Comparison of ENCODE assay signal across 24 cellular contexts in the genomic region with DNA sequence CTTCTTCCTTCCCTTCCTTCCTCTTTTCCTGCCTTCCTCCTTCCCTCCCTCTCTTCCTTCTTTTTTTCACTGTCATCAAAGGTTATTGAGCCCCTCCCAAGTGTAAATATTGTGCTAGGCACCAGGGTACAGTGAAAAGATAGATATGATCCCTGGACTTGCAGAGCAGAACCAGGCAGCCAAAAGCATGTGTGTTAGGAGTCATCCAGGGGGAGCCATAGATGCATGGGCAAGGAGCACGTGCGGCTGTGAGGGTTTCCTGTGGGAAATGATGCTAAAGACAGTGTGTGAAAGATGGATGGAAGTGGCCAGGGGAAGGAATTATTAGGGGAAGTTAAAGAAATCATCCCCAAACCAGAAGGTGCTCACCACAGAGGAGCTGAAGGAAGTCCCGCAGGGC.
A peak's percentile ranks its signal among the peaks of the same experiment; 100 is the strongest.
DNase-seq lines count a peak whose midpoint lies in the region; ATAC-seq and TF ChIP-seq lines count a peak whose summit lies in the region.
"Had no signal": no experiment of that assay in that cellular context is flagged by ENCODE, and none has a peak within 500 bp of the region (broad histone marks: within the 10 kb centered on the region; RNA-seq: fewer than 3 reads in every experiment).

No MANE protein-coding gene starts in this region.

- H3K4me1 ChIP-seq in BE2C = no peaks in the 10 kb centered on the region
- H3K4me1 ChIP-seq in HEK293 (ENCODE audit: control insufficient read depth, insufficient read depth, low read length) = 0 out of 2 replicates have a peak, but pooled peaks cover 4% of the 10 kb centered on the region
- no peaks in the 10 kb centered on the region for H3K4me1 ChIP-seq in endodermal cell (ENCODE audit: control insufficient read depth, insufficient read depth, low read length)
- H3K4me1 ChIP-seq: A549, Caco-2 had no signal

- CTCF ChIA-PET in HEK293 (lab: Yijun Ruan, JAX) = interaction anchor here (1.1 kb wide), 1 partner anchor 9 kb away, joined by 3 read pairs; no protein-coding TSS in a partner anchor

- no peak overlapping the region for H3K9ac ChIP-seq in endodermal cell (ENCODE audit: extremely low read depth, low read length, poor library complexity, severe bottlenecking)
- H3K9ac ChIP-seq: SK-N-SH had no signal

- peaks cover 84% of the 10 kb centered on the region for H3K27me3 Mint-ChIP-seq in endodermal cell (ENCODE audit: insufficient read depth)

- TF ChIP-seq POLR2A in GM18505 (IDR thresholded peaks at IDR 0.05; ENCODE audit: borderline replicate concordance, extremely low read depth, insufficient read depth, insufficient read length) = no peak

- H3K4me3 Mint-ChIP-seq in endodermal cell = no peak overlapping the region
- H3K4me3 Mint-ChIP-seq: B cell; CD4-positive, alpha-beta T cell had no signal

- 25 to 50% methylated on average over 2 to 3 of the region's 3 CpGs for whole genome bisulfite sequencing in endodermal cell (ENCODE audit: insufficient coverage in 1 of 2, insufficient read length in 1 of 2), 2 experiments

- H3K4me3 ChIP-seq in BE2C (ENCODE audit: low read depth, low read length) (no peak overlapping the region), HEK293 (ENCODE audit: low read depth, low read length) (no peak overlapping the region), endodermal cell (ENCODE audit: low read length) (no peak overlapping the region), foreskin fibroblast (ENCODE audit: low read depth in 1 of 2, low read length in 2 of 2) (no peak overlapping the region)
- H3K4me3 ChIP-seq: A549, GM12878 had no signal

- ATAC-seq in GM18505 (IDR thresholded peaks at IDR 0.05; ENCODE audit: unreplicated experiment) = no peak
- ATAC-seq: GM12878 had no signal

- H3K4me1 Mint-ChIP-seq in endodermal cell = peaks cover 6% of the 10 kb centered on the region
- H3K4me1 Mint-ChIP-seq: B cell had no signal

- POLR2A ChIA-PET in HEK293 (lab: Yijun Ruan, JAX) = no interaction called here

- H3K36me3 Mint-ChIP-seq in endodermal cell (ENCODE audit: low read depth) = no peaks in the 10 kb centered on the region

- H3K9me3 ChIP-seq in BE2C (no peaks in the 10 kb centered on the region), HEK293 (ENCODE audit: control insufficient read depth, insufficient read depth, low read depth, low read length) (no peaks in the 10 kb centered on the region), endodermal cell (ENCODE audit: control insufficient read depth, low read length) (no peaks in the 10 kb centered on the region)
- H3K9me3 ChIP-seq: A549, Caco-2, SK-N-SH had no signal

- H3K27ac ChIP-seq in HEK293 (ENCODE audit: extremely low read depth, low read depth, low read length) = no peak overlapping the region
- H3K27ac ChIP-seq in endodermal cell (ENCODE audit: low read depth, low read length) = no peak overlapping the region
- H3K27ac ChIP-seq: A549, RWPE1 had no signal

- H3K36me3 ChIP-seq in BE2C (no peaks in the 10 kb centered on the region), HEK293 (ENCODE audit: control insufficient read depth in 2 of 2, insufficient read depth in 1 of 2, low read length in 2 of 2) (no peaks in the 10 kb centered on the region), endodermal cell (ENCODE audit: control insufficient read depth, insufficient read depth, low read length) (no peaks in the 10 kb centered on the region)

- no peak overlapping the region for H3K27ac Mint-ChIP-seq in endodermal cell
- H3K27ac Mint-ChIP-seq: B cell; CD4-positive, alpha-beta T cell had no signal

- peaks cover 36% of the 10 kb centered on the region for H3K27me3 ChIP-seq in BE2C
- peaks cover 80% of the 10 kb centered on the region for H3K27me3 ChIP-seq in endodermal cell (ENCODE audit: control insufficient read depth, insufficient read depth, low read length, poor library complexity, severe bottlenecking)

- no peaks in the 10 kb centered on the region for H3K9me3 Mint-ChIP-seq in endodermal cell

- no peak for DNase-seq in BE2C
- DNase-seq in RPMI7951 (ENCODE audit: low read depth) = peak; percentile 14
- DNase-seq in endodermal cell = no peak
- no peak for DNase-seq in NCI-H2107 treated with DMSO at 0.1 percent for 48 hours (lab: John Stamatoyannopoulos, UW; ENCODE audit: unreplicated experiment)
- DNase-seq in foreskin fibroblast = no peak
- DNase-seq: Caco-2; CD4-positive, alpha-beta T cell; DMS 273 treated with DMSO at 0.1 percent for 48 hours; DND-41; H7; IMR-90; NCI-H1694 treated with DMSO at 0.1 percent for 48 hours; NCI-H2081 treated with DMSO at 0.1 percent for 48 hours; NCI-H510A; NCI-H82; OCI-M1; SIG-M5; SK-N-SH had no signal

- TF ChIP-seq CTCF in BE2C (IDR thresholded peaks at IDR 0.05; ENCODE audit: low read depth, low read length) (peak; percentile 30; the same call in 1 of the 2 replicates), HEK293 (tag by site-specific recombination; IDR thresholded peaks at IDR 0.05) (peak; percentile 34; the same call in 1 of the 2 replicates), endodermal cell (conservative IDR thresholded peaks at IDR 0.05) (peak; percentile 37), foreskin fibroblast (IDR thresholded peaks at IDR 0.05; ENCODE audit: low read depth, low read length) (no peak)

TF ChIP-seq in HEK293, 187 proteins besides CTCF, POLR2A, EP300 and RAD21:
- TF ChIP-seq MEIS1 (CRISPR knock-in tag; IDR thresholded peaks at IDR 0.05; ENCODE audit: borderline replicate concordance) (no peak), RBAK (tag by site-specific recombination; IDR thresholded peaks at IDR 0.05) (no peak), FEZF1 (tag by site-specific recombination; IDR thresholded peaks at IDR 0.05) (no peak), WT1 (tag by site-specific recombination; IDR thresholded peaks at IDR 0.05) (no peak), ZNF792 (tag by site-specific recombination; IDR thresholded peaks at IDR 0.05) (no peak), ZNF335 (tag by site-specific recombination; conservative IDR thresholded peaks at IDR 0.05) (no peak), ZNF785 (tag by site-specific recombination; IDR thresholded peaks at IDR 0.05) (no peak), ZNF223 (tag by site-specific recombination; IDR thresholded peaks at IDR 0.05) (no peak), ZBTB1 (tag by site-specific recombination; IDR thresholded peaks at IDR 0.05) (no peak), SP3 (tag by site-specific recombination; IDR thresholded peaks at IDR 0.05) (no peak)
